In the genomic region with DNA sequence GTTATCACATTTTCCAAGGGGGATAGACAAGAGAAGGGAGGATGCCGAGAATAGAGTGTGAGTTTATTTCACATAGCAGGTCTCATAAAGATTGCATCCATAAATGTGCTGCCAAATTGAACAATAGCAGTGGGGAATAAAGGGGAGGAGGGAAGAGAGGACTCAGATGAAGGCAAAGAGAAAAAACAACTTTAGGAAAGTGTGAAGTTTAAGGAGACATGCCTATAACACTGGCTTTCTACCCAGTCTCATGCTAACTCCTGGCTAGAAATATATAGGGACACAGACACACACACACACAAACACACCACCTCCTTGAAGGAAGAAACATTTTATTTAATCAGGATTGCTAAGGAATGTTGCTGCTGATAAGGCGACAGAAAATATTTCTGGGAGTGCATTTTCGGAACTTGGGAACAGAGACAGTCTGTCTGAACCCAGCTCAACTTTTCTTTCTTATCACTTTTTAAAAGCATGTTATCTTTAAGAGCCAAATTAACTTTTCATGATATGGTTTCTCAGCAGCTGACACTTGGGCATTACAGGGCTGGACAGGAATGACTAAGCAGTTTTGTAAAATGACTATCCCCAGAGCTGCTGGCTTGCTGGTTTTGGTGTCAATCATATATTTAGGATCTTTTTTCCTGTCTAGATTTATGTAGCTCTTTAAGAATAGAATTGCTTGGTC, we compare ENCODE assay signal across 8 cellular contexts.
DNase-seq lines count a peak whose midpoint lies in the region; ATAC-seq and TF ChIP-seq lines count a peak whose summit lies in the region.

No MANE protein-coding gene starts in this region.

- no peaks in the 10 kb centered on the region for H3K79me2 ChIP-seq in Karpas-422 (ENCODE audit: low read length)

- ATAC-seq in GM21717 (IDR thresholded peaks at IDR 0.05; ENCODE audit: unreplicated experiment): peak; percentile 42

- H4K20me1 ChIP-seq in Karpas-422 (ENCODE audit: insufficient read depth, low read depth, low read length): no peaks in the 10 kb centered on the region

- H3K27me3 ChIP-seq in Karpas-422 (ENCODE audit: low read length) (no peaks in the 10 kb centered on the region), testis (no peaks in the 10 kb centered on the region)

- TF ChIP-seq CTCF in fibroblast of the aortic adventitia (IDR thresholded peaks at IDR 0.05; ENCODE audit: insufficient read depth, low read length) (no peak), testis (IDR thresholded peaks at IDR 0.05) (no peak)

- H3K27ac ChIP-seq in Karpas-422 (ENCODE audit: low read length) (no peak overlapping the region), testis (peak overlapping the region; percentile 47 to 53), caudate nucleus (ENCODE audit: low read depth, low read length) (no peak overlapping the region)

- DNase-seq in AG08396 (ENCODE audit: low spot score) (peak; percentile 32), Karpas-422 (peak; percentile 7), fibroblast of the aortic adventitia (ENCODE audit: low read depth) (peak; percentile 95), testis (peak; percentile 53), caudate nucleus (lab: John Stamatoyannopoulos, UW) (no peak), NCI-H345 treated with DMSO at 0.1 percent for 48 hours (lab: John Stamatoyannopoulos, UW; ENCODE audit: unreplicated experiment) (no peak), activated T-cell treated with anti-CD3 and anti-CD28 coated beads for 4 hours (no peak)

- no peak overlapping the region for H3K4me2 ChIP-seq in Karpas-422 (ENCODE audit: low read depth, low read length, poor library complexity, severe bottlenecking)

- no peak overlapping the region for H3K9ac ChIP-seq in Karpas-422 (ENCODE audit: low read length)

- H3K9me3 ChIP-seq in Karpas-422 (ENCODE audit: low read length) (peaks cover 13% of the 10 kb centered on the region), testis (no peaks in the 10 kb centered on the region)

- no peaks in the 10 kb centered on the region for H3K9me2 ChIP-seq in Karpas-422 (replicated peaks; ENCODE audit: insufficient read depth, low read length)

- intact Hi-C loops in testis (cut with DNase I; ENCODE audit: low total_unique reads): no loop called here

- no peak for TF ChIP-seq POLR2A in testis (IDR thresholded peaks at IDR 0.05)

- H3K36me3 ChIP-seq in Karpas-422 (ENCODE audit: insufficient read depth, low read length): no peaks in the 10 kb centered on the region
- no peaks in the 10 kb centered on the region for H3K36me3 ChIP-seq in testis (ENCODE audit: low read depth, missing control alignments)

- H2AFZ ChIP-seq in Karpas-422 (ENCODE audit: low read length): no peak overlapping the region

- WGBS in testis, 2 donors: 33 to 46% methylated on average over 3 of the region's 3 CpGs

- H3K4me1 ChIP-seq in Karpas-422 (ENCODE audit: low read length): no peaks in the 10 kb centered on the region
- peaks cover 25% of the 10 kb centered on the region for H3K4me1 ChIP-seq in testis

- H3K4me3 ChIP-seq in Karpas-422 (ENCODE audit: low read length): no peak overlapping the region
- H3K4me3 ChIP-seq in fibroblast of the aortic adventitia (ENCODE audit: low read depth, low read length): no peak overlapping the region
- H3K4me3 ChIP-seq in testis: no peak overlapping the region

Comparison
In these comparisons a context has a peak if more than half of its experiments do, and no peak if none do; other contexts are left out.
1. DNase-seq: peak in AG08396 (single experiment), Karpas-422 (single experiment), fibroblast of the aortic adventitia (single experiment) and testis (single experiment); none in caudate nucleus (0 of 61), NCI-H345 treated with DMSO at 0.1 percent for 48 hours (single experiment) and activated T-cell treated with anti-CD3 and anti-CD28 coated beads for 4 hours (single experiment).
2. H3K27ac ChIP-seq: peak in testis (2 of 2); none in Karpas-422 (single experiment) and caudate nucleus (single experiment).